1 cellular context compared by ENCODE assay signal in the genomic region with DNA sequence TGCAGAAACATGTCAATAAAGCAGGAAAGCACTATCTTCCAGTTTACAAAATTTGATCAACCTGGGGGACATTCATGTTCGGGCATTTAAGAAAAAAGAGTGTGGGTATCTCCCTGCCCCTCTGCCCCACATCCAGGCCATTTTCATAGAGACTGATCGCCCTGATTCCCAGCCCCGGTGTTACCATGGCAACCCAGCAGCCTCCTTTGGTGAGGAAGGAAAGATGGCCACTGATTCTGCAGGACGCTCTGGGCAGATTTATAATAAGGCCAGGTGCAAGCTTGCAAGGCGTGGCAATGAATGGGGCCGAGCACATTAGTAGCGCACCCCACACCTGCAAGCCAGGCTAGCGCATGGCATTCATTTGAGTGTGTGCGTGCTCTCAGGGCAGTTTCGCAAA.
TF ChIP-seq lines count a peak whose summit lies in the region.

No MANE protein-coding gene starts in this region.

TF ChIP-seq in SK-N-SH, 30 proteins besides CTCF, POLR2A, EP300 and RAD21 (continued from another document):
- no peak for TF ChIP-seq TAF1 (IDR thresholded peaks at IDR 0.05; ENCODE audit: borderline replicate concordance, low read depth, low read length)
